ENCODE assay signal across 1 cellular context in genomic region chr19:37905936-37906867, GRCh38.
TF ChIP-seq lines count a peak whose summit lies in the region.

WDR87 (minus strand) TSS chr19:37906594; CDS start chr19:37898239, 8,355 bp downstream.

TF ChIP-seq in HepG2, 621 proteins besides CTCF, POLR2A, EP300 and RAD21 (continued from another document):
- 0 out of 2 replicates have a peak, but pooled peaks have one; percentile 33 for TF ChIP-seq CSRNP1 (CRISPR knock-in tag; IDR thresholded peaks at IDR 0.05)
- no peak for TF ChIP-seq ZXDC (CRISPR knock-in tag; IDR thresholded peaks at IDR 0.05)
- no peak; the same call in 1 of the 2 replicates for TF ChIP-seq MEF2D (CRISPR knock-in tag; IDR thresholded peaks at IDR 0.05)
- no peak for TF ChIP-seq TERF1 (CRISPR knock-in tag; IDR thresholded peaks at IDR 0.05)
- TF ChIP-seq ZNF547 (CRISPR knock-in tag; IDR thresholded peaks at IDR 0.05), result no peak
- TF ChIP-seq SYNCRIP (IDR thresholded peaks at IDR 0.05; ENCODE audit: insufficient read depth, low read depth, low read length), result no peak
- TF ChIP-seq ZNF781 (CRISPR knock-in tag; IDR thresholded peaks at IDR 0.05; ENCODE audit: borderline replicate concordance, not compliant biosample characterization), result peak; percentile 54
- no peak for TF ChIP-seq ZNF883 (CRISPR knock-in tag; IDR thresholded peaks at IDR 0.05; ENCODE audit: not compliant biosample characterization)
- TF ChIP-seq ZNF33B (CRISPR knock-in tag; IDR thresholded peaks at IDR 0.05), result no peak
- TF ChIP-seq ATF1 (CRISPR knock-in tag; IDR thresholded peaks at IDR 0.05), result 0 out of 2 replicates have a peak, but pooled peaks have one; percentile 17
- no peak for TF ChIP-seq MED1 (CRISPR knock-in tag; IDR thresholded peaks at IDR 0.05)
- no peak for TF ChIP-seq DNMT3B (CRISPR knock-in tag; conservative IDR thresholded peaks at IDR 0.05)
- peak; percentile 29; the same call in 1 of the 2 replicates for TF ChIP-seq HDAC2 (CRISPR knock-in tag; IDR thresholded peaks at IDR 0.05)
- TF ChIP-seq ATF3 (CRISPR knock-in tag; IDR thresholded peaks at IDR 0.05), result no peak
TF ChIP-seq in HepG2: peak in this region for 120.
